ENCODE assay signal across 8 cellular contexts in genomic region chr10:63707254-63707910, GRCh38.
DNase-seq lines count a peak whose midpoint lies in the region; ATAC-seq lines count a peak whose summit lies in the region.

No MANE protein-coding gene starts in this region.

- no peaks in the 10 kb centered on the region for H3K36me3 ChIP-seq in muscle layer of duodenum (ENCODE audit: control insufficient read depth in 1 of 2, insufficient read depth in 2 of 2, low read length in 2 of 2)

- H3K4me3 ChIP-seq in muscle layer of duodenum (ENCODE audit: low read depth in 1 of 2, low read length in 2 of 2), result no peak overlapping the region

- H3K27ac ChIP-seq in caudate nucleus (ENCODE audit: low read depth, low read length) (peak overlapping the region; percentile 87), muscle layer of duodenum (ENCODE audit: low read length) (peak overlapping the region; percentile 74)

- DNase-seq in A172 (ENCODE audit: low spot score) (peak; percentile 100), NOMO-1 treated with DMSO at 0.1 percent for 48 hours (lab: John Stamatoyannopoulos, UW; ENCODE audit: unreplicated experiment) (peak; percentile 85), caudate nucleus (lab: John Stamatoyannopoulos, UW) (peak in 3 of 61 donors; percentile 7 to 71 (median 64)), iPS-NIHi7 (ENCODE audit: extremely low spot score) (no peak), DMS114 treated with DMSO at 0.1 percent for 48 hours (lab: John Stamatoyannopoulos, UW; ENCODE audit: unreplicated experiment) (no peak)

- peaks cover 19 to 35% of the 10 kb centered on the region in 2 donors for H3K4me1 ChIP-seq in muscle layer of duodenum (ENCODE audit: control insufficient read depth in 1 of 2, insufficient read depth in 2 of 2, low read length in 2 of 2)

- ATAC-seq in GM18502 (IDR thresholded peaks at IDR 0.05; ENCODE audit: poor library complexity, unreplicated experiment) (peak; percentile 87), HG02981 (IDR thresholded peaks at IDR 0.05; ENCODE audit: unreplicated experiment) (peak; percentile 84)

- H3K27me3 ChIP-seq in muscle layer of duodenum (ENCODE audit: low read depth, low read length), result no peaks in the 10 kb centered on the region

- no peaks in the 10 kb centered on the region for H3K9me3 ChIP-seq in muscle layer of duodenum (ENCODE audit: control insufficient read depth in 1 of 2, low read length in 2 of 2)

Comparison
In these comparisons a context has a peak if more than half of its experiments do, and no peak if none do; other contexts are left out.
1. DNase-seq: peak in A172 (single experiment) and NOMO-1 treated with DMSO at 0.1 percent for 48 hours (single experiment); none in iPS-NIHi7 (single experiment) and DMS114 treated with DMSO at 0.1 percent for 48 hours (single experiment).